ENCODE assay signal across 8 cellular contexts in genomic region chr10:59234814-59235429, GRCh38. TPM values are rescaled to one million over a fixed set of nuclear protein-coding genes. Genes with fewer than 3 reads are reported as not detected.
DNase-seq lines count a peak whose midpoint lies in the region; ATAC-seq, FAIRE-seq and TF ChIP-seq lines count a peak whose summit lies in the region.

No MANE protein-coding gene starts in this region.

- no peaks in the 10 kb centered on the region; the same call in 1 of the 2 replicates for H3K27me3 Mint-ChIP-seq in HFFc6 (ENCODE audit: insufficient read depth)

- TF ChIP-seq CTCF in D721Med (IDR thresholded peaks at IDR 0.05; ENCODE audit: insufficient read depth, missing control alignments) (peak; percentile 57), HFFc6 (IDR thresholded peaks at IDR 0.05) (peak; percentile 81)

- H3K4me3 Mint-ChIP-seq in HFFc6: no peak overlapping the region

- ATAC-seq in GM19351 (IDR thresholded peaks at IDR 0.05; ENCODE audit: unreplicated experiment) (no peak), HG02678 (IDR thresholded peaks at IDR 0.05; ENCODE audit: unreplicated experiment) (no peak)

- H3K27ac Mint-ChIP-seq in HFFc6: no peak overlapping the region

- no peaks in the 10 kb centered on the region for H3K9me3 Mint-ChIP-seq in HFFc6

- peaks cover 5% of the 10 kb centered on the region; the same call in 1 of the 2 replicates for H3K4me1 Mint-ChIP-seq in HFFc6 (ENCODE audit: low read depth)

- no peaks in the 10 kb centered on the region for H3K36me3 Mint-ChIP-seq in HFFc6 (ENCODE audit: low read depth)

- DNase-seq in D721Med (ENCODE audit: insufficient read length, low spot score) (no peak), HFFc6 (peak; percentile 36), T1000 (lab: John Stamatoyannopoulos, UW) (peak; percentile 4), SHP77 (lab: John Stamatoyannopoulos, UW) (no peak), NCI-H2196 (lab: John Stamatoyannopoulos, UW; ENCODE audit: unreplicated experiment) (no peak)

- FAIRE-seq in D721Med (lab: Jason Lieb, UNC): peak; percentile 72
- FAIRE-seq in islet of Langerhans (lab: Jason Lieb, UNC): peak; percentile 86

RNA-seq across cellular contexts. Expression of gene PHYHIPL, which starts 58.5 kb away (rescaled TPM):
- not detected for total RNA-seq in HFFc6 (2021; fragmentation: NEBNext Ultra II Directional; extraction: Animal tissue kit (Norgen Biotek cat#: 25700))

Comparison
In these comparisons a context has a peak if more than half of its experiments do, and no peak if none do; other contexts are left out.
1. DNase-seq: peak in HFFc6 (single experiment) and T1000 (single experiment); none in D721Med (single experiment), SHP77 (0 of 2) and NCI-H2196 (single experiment).